11 cellular contexts compared by ENCODE assay signal in the genomic region with DNA sequence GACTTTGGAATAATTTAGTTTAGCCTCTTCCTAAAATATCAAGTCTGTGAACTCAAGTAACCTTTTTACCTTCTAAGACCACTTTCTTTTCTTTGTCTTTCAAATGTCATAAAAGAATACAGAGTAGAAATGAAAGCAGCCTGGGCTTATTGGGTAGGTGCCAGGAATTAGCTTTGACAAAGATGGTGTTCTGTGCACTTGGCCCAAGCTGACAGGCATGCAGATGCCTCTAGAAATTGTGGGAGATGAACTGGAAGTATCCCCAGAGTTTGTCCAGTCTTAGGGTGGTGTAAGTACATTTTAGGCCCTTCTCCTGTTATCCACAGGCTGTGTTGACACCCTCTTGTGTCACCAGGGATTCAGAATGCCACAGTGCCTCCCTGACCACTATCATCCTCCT.
DNase-seq lines count a peak whose midpoint lies in the region; ATAC-seq, FAIRE-seq and TF ChIP-seq lines count a peak whose summit lies in the region.
"Had no signal": no experiment of that assay in that cellular context is flagged by ENCODE, and none has a peak within 500 bp of the region (broad histone marks: within the 10 kb centered on the region; RNA-seq: fewer than 3 reads in every experiment).

No MANE protein-coding gene starts in this region.

- no peak overlapping the region for H2BK120ac ChIP-seq in mesenchymal stem cell (ENCODE audit: low read depth, low read length)

- H3K36me3 ChIP-seq in mesenchymal stem cell (ENCODE audit: control insufficient read depth in 1 of 2, insufficient read depth in 2 of 2, low read depth in 1 of 2, low read length in 2 of 2) (no peaks in the 10 kb centered on the region), upper lobe of left lung (no peaks in the 10 kb centered on the region)

- ATAC-seq in upper lobe of left lung (ENCODE audit: low FRiP score in 2 of 2) = peak in 1 of 2 donors; percentile 19
- ATAC-seq in GM19035 (IDR thresholded peaks at IDR 0.05; ENCODE audit: unreplicated experiment) = no peak
- ATAC-seq: activated T-cell treated with anti-CD3 and anti-CD28 coated beads, Interleukin-2, amount 50 U/mL, for 4 hours had no signal

- H3K18ac ChIP-seq in mesenchymal stem cell (ENCODE audit: low read depth in 1 of 2, low read length in 2 of 2) = no peak overlapping the region

- no peak overlapping the region for H4K91ac ChIP-seq in mesenchymal stem cell (ENCODE audit: low read length)

- H2BK12ac ChIP-seq in mesenchymal stem cell (ENCODE audit: low read length in 2 of 2) = no peak overlapping the region

- no peak overlapping the region for H3K14ac ChIP-seq in mesenchymal stem cell (ENCODE audit: low read length in 2 of 2)

- no peaks in the 10 kb centered on the region for H3K79me1 ChIP-seq in mesenchymal stem cell (replicated peaks; ENCODE audit: low read length, poor library complexity, severe bottlenecking)

- no peak overlapping the region for H2BK15ac ChIP-seq in mesenchymal stem cell (ENCODE audit: low read depth, poor library complexity, severe bottlenecking)

- H3K27me3 ChIP-seq in mesenchymal stem cell (ENCODE audit: control insufficient read depth in 1 of 2, insufficient read depth in 1 of 2, low read length in 2 of 2) (no peaks in the 10 kb centered on the region), upper lobe of left lung (no peaks in the 10 kb centered on the region)

- H3K4me1 ChIP-seq in mesenchymal stem cell (ENCODE audit: control insufficient read depth, insufficient read depth, low read depth, low read length) (peaks cover 2% of the 10 kb centered on the region), upper lobe of left lung (peaks cover 22 to 32% (median 27%) of the 10 kb centered on the region in 4 donors)

- no peak overlapping the region for H2BK5ac ChIP-seq in mesenchymal stem cell (ENCODE audit: low read depth, low read length, poor library complexity, severe bottlenecking)

- TF ChIP-seq CTCF in upper lobe of left lung (IDR thresholded peaks at IDR 0.05) = no peak
- TF ChIP-seq CTCF in D721Med (IDR thresholded peaks at IDR 0.05; ENCODE audit: insufficient read depth, missing control alignments) = no peak

- H3K9ac ChIP-seq in mesenchymal stem cell (ENCODE audit: low read length) = peak overlapping the region; percentile 74

- no peak for FAIRE-seq in D721Med (lab: Jason Lieb, UNC)
- FAIRE-seq: endometrium, kidney had no signal

- no peak for TF ChIP-seq EP300 in upper lobe of left lung (IDR thresholded peaks at IDR 0.05)

- H3K4ac ChIP-seq in mesenchymal stem cell (ENCODE audit: low read depth in 1 of 2, low read length in 2 of 2) = no peak overlapping the region

- H3K23ac ChIP-seq in mesenchymal stem cell (ENCODE audit: low read length in 2 of 2) = no peak overlapping the region

- no peak for TF ChIP-seq POLR2A in upper lobe of left lung (IDR thresholded peaks at IDR 0.05)

- no peak overlapping the region for H3K27ac ChIP-seq in mesenchymal stem cell (ENCODE audit: low read length, poor library complexity, severe bottlenecking)
- peak overlapping the region in 3 of 4 donors; percentile 32 to 57 (median 32) for H3K27ac ChIP-seq in upper lobe of left lung

- no peak overlapping the region for H2AK5ac ChIP-seq in mesenchymal stem cell (ENCODE audit: low read length, severe bottlenecking)

- H3K9me3 ChIP-seq in mesenchymal stem cell (ENCODE audit: control insufficient read depth, low read length) = no peaks in the 10 kb centered on the region
- no peaks in the 10 kb centered on the region for H3K9me3 ChIP-seq in upper lobe of left lung

- DNase-seq in NCI-H2171 treated with DMSO at 0.1 percent for 48 hours (lab: John Stamatoyannopoulos, UW) (peak; percentile 23), NCI-H2171 (lab: John Stamatoyannopoulos, UW) (no peak), cerebellum (ENCODE audit: low spot score) (peak; percentile 36), mesenchymal stem cell (no peak), upper lobe of left lung (no peak), D721Med (ENCODE audit: insufficient read length, low spot score) (no peak)
- DNase-seq in activated CD4-positive, alpha-beta T cell treated with anti-CD3 and anti-CD28 coated beads for 1 hour = no peak
- DNase-seq: activated T-cell treated with anti-CD3 and anti-CD28 coated beads, Interleukin-2, amount 50 U/mL, for 4 hours; kidney had no signal

- H2AFZ ChIP-seq in mesenchymal stem cell (ENCODE audit: low read depth, low read length) = no peak overlapping the region

- no peak overlapping the region for H3K4me2 ChIP-seq in mesenchymal stem cell (ENCODE audit: low read length, poor library complexity, severe bottlenecking)

- H4K8ac ChIP-seq in mesenchymal stem cell (ENCODE audit: low read length) = no peak overlapping the region

- H3K4me3 ChIP-seq in mesenchymal stem cell (ENCODE audit: insufficient read depth in 1 of 2, low read depth in 1 of 2, low read length in 2 of 2) (no peak overlapping the region), upper lobe of left lung (no peak overlapping the region)

Comparison
In these comparisons a context has a peak if more than half of its experiments do, and no peak if none do; other contexts are left out.
1. DNase-seq: peak in NCI-H2171 treated with DMSO at 0.1 percent for 48 hours (single experiment) and cerebellum (single experiment); none in NCI-H2171 (single experiment), mesenchymal stem cell (single experiment), upper lobe of left lung (0 of 2), activated CD4-positive, alpha-beta T cell treated with anti-CD3 and anti-CD28 coated beads for 1 hour (single experiment) and D721Med (single experiment).